In genomic region chr15:70741107-70741511, GRCh38 we compare ENCODE assay signal across 9 cellular contexts. TPM values are rescaled to one million over a fixed set of nuclear protein-coding genes. Genes with fewer than 3 reads are reported as not detected.
DNase-seq lines count a peak whose midpoint lies in the region; ATAC-seq, FAIRE-seq and TF ChIP-seq lines count a peak whose summit lies in the region.
"Had no signal": no experiment of that assay in that cellular context is flagged by ENCODE, and none has a peak within 500 bp of the region (broad histone marks: within the 10 kb centered on the region; RNA-seq: fewer than 3 reads in every experiment).

No MANE protein-coding gene starts in this region.

- H3K36me3 ChIP-seq in SJSA1 (no peaks in the 10 kb centered on the region), cardiac muscle cell (no peaks in the 10 kb centered on the region), skeletal muscle satellite cell (ENCODE audit: insufficient read depth, low read length) (no peaks in the 10 kb centered on the region)

- H3K4me3 ChIP-seq in SJSA1 (no peak overlapping the region), cardiac muscle cell (no peak overlapping the region), skeletal muscle satellite cell (ENCODE audit: low read length) (no peak overlapping the region)

- ATAC-seq in GM21423 (IDR thresholded peaks at IDR 0.05; ENCODE audit: unreplicated experiment), result no peak

- no peaks in the 10 kb centered on the region for H3K9me3 ChIP-seq in SJSA1 (replicated peaks)
- H3K9me3 ChIP-seq in cardiac muscle cell (ENCODE audit: low read depth), result no peaks in the 10 kb centered on the region
- H3K9me3 ChIP-seq in skeletal muscle satellite cell (replicated peaks; ENCODE audit: low read length), result no peaks in the 10 kb centered on the region

- H3K36me3 Mint-ChIP-seq in activated T-helper 2 cell treated with anti-CD3 and anti-CD28 coated beads, Interferon-gamma antibody, Interleukin-2, Interleukin-4, amounts not matched to agents 10 μg/mL and 5 μg/mL and 100 μg/mL, durations not matched to agents 14 hours and 24 hours and 36 hours (ENCODE audit: low read depth), result no peaks in the 10 kb centered on the region

- H3K4me1 ChIP-seq in SJSA1 (replicated peaks) (peaks cover 29% of the 10 kb centered on the region), cardiac muscle cell (ENCODE audit: low read depth) (peaks cover 43% of the 10 kb centered on the region), skeletal muscle satellite cell (ENCODE audit: control insufficient read depth, insufficient read depth, low read length) (peaks cover 37% of the 10 kb centered on the region)

- peak overlapping the region; percentile 95 for H3K27ac ChIP-seq in SJSA1
- H3K27ac ChIP-seq in cardiac muscle cell, result peak overlapping the region; percentile 82

- TF ChIP-seq POLR2A in H54 (IDR thresholded peaks at IDR 0.05; ENCODE audit: low read depth, low read length), result no peak

- TF ChIP-seq CTCF in cardiac muscle cell (IDR thresholded peaks at IDR 0.05; ENCODE audit: low read depth, low read length), result no peak

- H3K27ac Mint-ChIP-seq in activated T-helper 2 cell treated with anti-CD3 and anti-CD28 coated beads, Interferon-gamma antibody, Interleukin-2, Interleukin-4, amounts not matched to agents 10 μg/mL and 5 μg/mL and 100 μg/mL, durations not matched to agents 14 hours and 24 hours and 36 hours, result no peak overlapping the region

- H3K9ac ChIP-seq in skeletal muscle satellite cell (ENCODE audit: low read depth, low read length), result peak overlapping the region; percentile 2

- no peaks in the 10 kb centered on the region for H3K27me3 ChIP-seq in SJSA1 (replicated peaks)
- no peaks in the 10 kb centered on the region for H3K27me3 ChIP-seq in cardiac muscle cell
- H3K27me3 ChIP-seq in skeletal muscle satellite cell (ENCODE audit: control insufficient read depth, insufficient read depth, low read length), result no peaks in the 10 kb centered on the region

- FAIRE-seq in H54 (lab: Jason Lieb, UNC), result peak; percentile 43

- H3K4me1 Mint-ChIP-seq in activated T-helper 2 cell treated with anti-CD3 and anti-CD28 coated beads, Interferon-gamma antibody, Interleukin-2, Interleukin-4, amounts not matched to agents 10 μg/mL and 5 μg/mL and 100 μg/mL, durations not matched to agents 14 hours and 24 hours and 36 hours (ENCODE audit: low read depth), result no peaks in the 10 kb centered on the region

- no peaks in the 10 kb centered on the region for H3K9me3 Mint-ChIP-seq in activated T-helper 2 cell treated with anti-CD3 and anti-CD28 coated beads, Interferon-gamma antibody, Interleukin-2, Interleukin-4, amounts not matched to agents 10 μg/mL and 5 μg/mL and 100 μg/mL, durations not matched to agents 14 hours and 24 hours and 36 hours

- intact Hi-C loops in activated T-helper 2 cell treated with anti-CD3 and anti-CD28 coated beads, Interferon-gamma antibody, Interleukin-2, Interleukin-4, amounts not matched to agents 10 μg/mL and 5 μg/mL and 100 μg/mL, durations not matched to agents 14 hours and 24 hours and 36 hours (cut with micrococcal nuclease), result no loop called here

- H3K4me2 ChIP-seq in skeletal muscle satellite cell (ENCODE audit: low read length), result peak overlapping the region; percentile 59

- H3K4me3 Mint-ChIP-seq in activated T-helper 2 cell treated with anti-CD3 and anti-CD28 coated beads, Interferon-gamma antibody, Interleukin-2, Interleukin-4, amounts not matched to agents 10 μg/mL and 5 μg/mL and 100 μg/mL, durations not matched to agents 14 hours and 24 hours and 36 hours (ENCODE audit: low read depth), result no peak overlapping the region

- peaks cover 28% of the 10 kb centered on the region for H3K27me3 Mint-ChIP-seq in activated T-helper 2 cell treated with anti-CD3 and anti-CD28 coated beads, Interferon-gamma antibody, Interleukin-2, Interleukin-4, amounts not matched to agents 10 μg/mL and 5 μg/mL and 100 μg/mL, durations not matched to agents 14 hours and 24 hours and 36 hours (ENCODE audit: low read depth)

- DNase-seq in H54 (ENCODE audit: insufficient read length, low spot score) (no peak), SJSA1 (ENCODE audit: low read depth in 1 of 2, low spot score in 2 of 2) (no peak), cardiac muscle cell (ENCODE audit: low read depth in 1 of 2, low spot score in 1 of 2) (peak; percentile 70 to 96), COR-L47 (lab: John Stamatoyannopoulos, UW) (no peak), NCI-H1105 treated with DMSO at 0.1 percent for 48 hours (lab: John Stamatoyannopoulos, UW) (no peak)
- DNase-seq in activated T-helper 2 cell treated with anti-CD3 and anti-CD28 coated beads, Interferon-gamma antibody, Interleukin-2, Interleukin-4, amounts not matched to agents 10 μg/mL and 5 μg/mL and 100 μg/mL, durations not matched to agents 14 hours and 24 hours and 36 hours (ENCODE audit: low spot score), result no peak
- DNase-seq: NCI-H510A treated with DMSO at 0.1 percent for 48 hours had no signal

RNA-seq across cellular contexts. Expression of gene UACA, which starts 22.2 kb away (rescaled TPM):
- 26.8 and 27.8 TPM in 2 replicates for total RNA-seq in SJSA1 (2014; rRNA removed; shearing (Covaris generic))
- 58.7 and 127 TPM in 2 replicates for total RNA-seq in cardiac muscle cell
- 155 and 297 TPM in 2 replicates for polyA plus RNA-seq in cardiac muscle cell
- total RNA-seq in skeletal muscle satellite cell (2012; rRNA removed), result 41.3 and 52.2 TPM in 2 replicates
- total RNA-seq in activated T-helper 2 cell treated with anti-CD3 and anti-CD28 coated beads, Interferon-gamma antibody, Interleukin-2, Interleukin-4, amounts not matched to agents 10 μg/mL and 5 μg/mL and 100 μg/mL, durations not matched to agents 14 hours and 24 hours and 36 hours, result 1.1 and 1.3 TPM in 2 replicates

Comparison
In these comparisons a context has a peak if more than half of its experiments do, and no peak if none do; other contexts are left out.
1. DNase-seq: peak in cardiac muscle cell (2 of 2); none in H54 (single experiment), SJSA1 (0 of 2), activated T-helper 2 cell treated with anti-CD3 and anti-CD28 coated beads, Interferon-gamma antibody, Interleukin-2, Interleukin-4, amounts not matched to agents 10 μg/mL and 5 μg/mL and 100 μg/mL, durations not matched to agents 14 hours and 24 hours and 36 hours (single experiment), COR-L47 (single experiment) and NCI-H1105 treated with DMSO at 0.1 percent for 48 hours (single experiment).
2. RNA of gene UACA, which starts 22.2 kb away (total RNA-seq): 58.7 to 127 TPM in cardiac muscle cell and 26.8 to 27.8 TPM in SJSA1; 1.1 to 1.3 TPM in activated T-helper 2 cell treated with anti-CD3 and anti-CD28 coated beads, Interferon-gamma antibody, Interleukin-2, Interleukin-4, amounts not matched to agents 10 μg/mL and 5 μg/mL and 100 μg/mL, durations not matched to agents 14 hours and 24 hours and 36 hours; every median in the first group is over 10 times any median in the second.